In the genomic region with DNA sequence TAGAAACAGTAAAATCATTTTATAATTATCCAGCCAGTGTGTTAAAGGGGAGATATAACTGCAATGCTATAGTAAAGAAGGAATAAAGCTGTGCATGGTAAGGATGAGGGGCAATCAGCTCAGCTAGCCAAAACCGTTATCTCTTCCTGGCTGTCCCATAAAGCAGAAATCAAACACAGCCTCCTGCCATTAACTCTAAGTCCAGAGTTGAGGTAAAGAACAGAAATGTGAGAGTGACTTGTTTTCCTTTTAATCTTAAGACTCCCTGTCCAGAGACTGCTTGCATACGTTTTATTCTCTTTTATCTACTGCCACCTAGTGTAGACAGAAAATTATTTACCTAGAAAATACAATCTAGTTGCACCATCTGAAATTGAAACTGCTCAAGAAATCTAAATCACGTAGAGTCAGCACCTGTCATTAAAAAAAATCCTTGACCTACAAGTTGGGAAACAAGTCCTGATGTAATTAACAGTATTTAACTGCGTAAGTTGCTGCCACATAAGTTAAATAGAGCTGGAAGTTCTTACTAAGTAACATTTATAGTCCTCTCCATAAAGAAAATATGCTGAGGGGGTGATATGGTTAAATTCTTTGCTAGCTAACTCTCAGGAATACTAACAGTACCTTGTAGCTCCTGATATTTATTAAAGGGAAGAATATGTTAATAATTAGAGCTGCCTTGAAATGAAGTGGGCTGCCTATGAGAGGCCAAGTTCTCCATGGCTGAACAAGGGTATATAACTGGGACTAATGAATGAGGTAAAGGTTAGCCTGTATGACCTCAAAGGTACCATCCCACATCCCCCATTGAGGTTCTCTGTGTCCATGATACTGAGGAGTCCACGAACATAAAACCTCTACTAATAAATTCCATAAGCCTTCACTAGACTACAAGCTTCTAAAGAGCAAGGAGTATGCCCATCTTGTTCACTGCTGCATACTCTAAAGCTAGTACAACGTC, we compare ENCODE assay signal across 7 cellular contexts.
DNase-seq lines count a peak whose midpoint lies in the region; ATAC-seq and TF ChIP-seq lines count a peak whose summit lies in the region.

No MANE protein-coding gene starts in this region.

- H3K4me1 ChIP-seq in OCI-LY1 (ENCODE audit: insufficient read depth, low read length, severe bottlenecking), result peaks cover 3% of the 10 kb centered on the region
- H3K4me1 ChIP-seq in mammary epithelial cell (ENCODE audit: insufficient read depth, low read length), result peaks cover 22% of the 10 kb centered on the region
- H3K4me1 ChIP-seq in subcutaneous abdominal adipose tissue (ENCODE audit: control insufficient read depth in 5 of 5, insufficient read depth in 5 of 5, low read length in 5 of 5), result peaks cover 0 to 12% (median 9%) of the 10 kb centered on the region in 5 donors

- H2AFZ ChIP-seq in OCI-LY1 (ENCODE audit: low read length), result no peak overlapping the region
- peak overlapping the region; percentile 63 for H2AFZ ChIP-seq in mammary epithelial cell (ENCODE audit: low read depth, low read length)

- no peaks in the 10 kb centered on the region for H3K9me2 ChIP-seq in OCI-LY1 (ENCODE audit: low read depth, low read length)

- H3K4me3 ChIP-seq in GM06990 (replicated peaks; ENCODE audit: low read depth, low read length), result no peak overlapping the region
- no peak overlapping the region for H3K4me3 ChIP-seq in OCI-LY1 (ENCODE audit: low read depth, low read length, poor library complexity, severe bottlenecking)
- peak overlapping the region in 2 of 3 experiments; percentile 25 to 34 for H3K4me3 ChIP-seq in mammary epithelial cell (replicated peaks in 1 of 3; ENCODE audit: insufficient read depth in 1 of 3, low read depth in 2 of 3, low read length in 3 of 3)
- peak overlapping the region in 4 of 5 donors; percentile 43 to 62 (median 56) for H3K4me3 ChIP-seq in subcutaneous abdominal adipose tissue (ENCODE audit: low read depth in 1 of 5, low read length in 5 of 5)

- H3K79me2 ChIP-seq in OCI-LY1 (ENCODE audit: insufficient read depth, low read length) (no peaks in the 10 kb centered on the region), mammary epithelial cell (ENCODE audit: insufficient read depth, low read length) (no peaks in the 10 kb centered on the region)

- TF ChIP-seq EP300 in Ishikawa (IDR thresholded peaks at IDR 0.05; ENCODE audit: borderline replicate concordance), result no peak

- dilution Hi-C loops in mammary epithelial cell (cut with HindIII; ENCODE audit: low sequenced_read_pairs), result loop anchor here (5.0 to 10.0 kb wide), 2 partner anchors 80 to 417 kb away; no protein-coding TSS in a partner anchor

- H3K27ac ChIP-seq in OCI-LY1 (ENCODE audit: low read depth, low read length, poor library complexity, severe bottlenecking) (no peak overlapping the region), mammary epithelial cell (ENCODE audit: insufficient read depth, low read depth, low read length) (peak overlapping the region; percentile 31), subcutaneous abdominal adipose tissue (ENCODE audit: low read depth, low read length) (peak overlapping the region; percentile 75)

- intact Hi-C loops in mammary epithelial cell (cut with micrococcal nuclease), result loop anchor here (1.0 to 5.0 kb wide), 6 partner anchors 90 to 443 kb away; a partner anchor contains a TSS

- H3K9ac ChIP-seq in OCI-LY1 (ENCODE audit: low read length) (no peak overlapping the region), mammary epithelial cell (ENCODE audit: insufficient read depth, low read length) (peak overlapping the region; percentile 36), subcutaneous abdominal adipose tissue (ENCODE audit: low read length in 5 of 5) (peak overlapping the region in 4 of 5 donors; percentile 4 to 75 (median 38))

- H4K20me1 ChIP-seq in OCI-LY1 (ENCODE audit: insufficient read depth, low read length), result no peaks in the 10 kb centered on the region
- H4K20me1 ChIP-seq in mammary epithelial cell (ENCODE audit: insufficient read depth, low read length), result no peaks in the 10 kb centered on the region

- H3K4me2 ChIP-seq in OCI-LY1 (ENCODE audit: low read length), result no peak overlapping the region
- H3K4me2 ChIP-seq in mammary epithelial cell (ENCODE audit: insufficient read depth, low read depth, low read length), result peak overlapping the region; percentile 82

- peak; percentile 92 for ATAC-seq in GM21717 (IDR thresholded peaks at IDR 0.05; ENCODE audit: unreplicated experiment)

- CTCF ChIA-PET in mammary epithelial cell (lab: Charles Lee; ENCODE audit: low non-redundant PET), result interaction anchor here (0.7 to 0.9 kb wide), 2 partner anchors 442 to 444 kb away, joined by 3 read pairs; no protein-coding TSS in a partner anchor

- no peaks in the 10 kb centered on the region for H3F3A ChIP-seq in OCI-LY1 (ENCODE audit: insufficient read depth, low read length)

- TSS peak; percentile 25 for BruUV-seq in mammary epithelial cell (replicated peaks; lab: Mats Ljungman, UMichigan)

- DNase-seq in GM06990 (ENCODE audit: extremely low read depth, insufficient read length) (no peak), mammary epithelial cell (peak; percentile 71), kidney tubule cell (ENCODE audit: low spot score) (peak; percentile 74)

- no peaks in the 10 kb centered on the region for H3K9me3 ChIP-seq in OCI-LY1 (ENCODE audit: low read length)
- no peaks in the 10 kb centered on the region for H3K9me3 ChIP-seq in mammary epithelial cell (replicated peaks; ENCODE audit: insufficient read depth, low read length)
- no peaks in the 10 kb centered on the region for H3K9me3 ChIP-seq in subcutaneous abdominal adipose tissue (ENCODE audit: control insufficient read depth in 5 of 5, low read length in 5 of 5)

- peak; percentile 42 for TF ChIP-seq CTCF in GM06990 (IDR thresholded peaks at IDR 0.05; ENCODE audit: insufficient read depth, low read length, poor library complexity, severe bottlenecking)
- TF ChIP-seq CTCF in OCI-LY1 (IDR thresholded peaks at IDR 0.05; ENCODE audit: low read length), result peak; percentile 73
- peak in 1 of 2 donors; percentile 52 for TF ChIP-seq CTCF in mammary epithelial cell (conservative IDR thresholded peaks at IDR 0.05 in 1 of 2, IDR thresholded peaks at IDR 0.05 in 1 of 2; ENCODE audit: extremely low read depth in 1 of 2, insufficient read depth in 1 of 2, low read depth in 1 of 2, low read length in 2 of 2)

- in situ Hi-C loops in mammary epithelial cell (cut with MboI; ENCODE audit: low sequenced_read_pairs in 2 of 2), result loop anchor here in 1 of 2 donors (10.0 kb wide), 1 partner anchor 437 kb away; no protein-coding TSS in a partner anchor

- 10% methylated on average over 6 of the region's 6 CpGs for WGBS in mammary epithelial cell (ENCODE audit: low coverage, missing lambda C conversion rate)

- H3K27me3 ChIP-seq in GM06990 (replicated peaks; ENCODE audit: control insufficient read depth, insufficient read depth, low read length), result no peaks in the 10 kb centered on the region
- H3K27me3 ChIP-seq in OCI-LY1 (ENCODE audit: insufficient read depth, low read length), result no peaks in the 10 kb centered on the region
- no peaks in the 10 kb centered on the region for H3K27me3 ChIP-seq in mammary epithelial cell (ENCODE audit: insufficient read depth, low read length)
- H3K27me3 ChIP-seq in subcutaneous abdominal adipose tissue (ENCODE audit: control insufficient read depth in 5 of 5, insufficient read depth in 4 of 5, low read length in 5 of 5), result no peaks in the 10 kb centered on the region

- peak; percentile 90 for TF ChIP-seq RAD21 in Ishikawa (IDR thresholded peaks at IDR 0.05; ENCODE audit: low read depth)

- H3K36me3 ChIP-seq in GM06990 (ENCODE audit: control insufficient read depth, insufficient read depth, low read length) (no peaks in the 10 kb centered on the region), OCI-LY1 (ENCODE audit: insufficient read depth, low read length) (no peaks in the 10 kb centered on the region), mammary epithelial cell (ENCODE audit: insufficient read depth, low read length) (peaks cover 2% of the 10 kb centered on the region), subcutaneous abdominal adipose tissue (ENCODE audit: control insufficient read depth in 5 of 5, insufficient read depth in 5 of 5, low read length in 5 of 5) (no peaks in the 10 kb centered on the region)

TF ChIP-seq in Ishikawa, 13 proteins besides CTCF, POLR2A, EP300 and RAD21:
- no peak for TF ChIP-seq CEBPB (IDR thresholded peaks at IDR 0.05)
- TF ChIP-seq ZBTB7A (IDR thresholded peaks at IDR 0.05; ENCODE audit: low read depth), result no peak
- no peak for TF ChIP-seq EGR1 (IDR thresholded peaks at IDR 0.05)
- no peak for TF ChIP-seq TEAD4 (IDR thresholded peaks at IDR 0.05)
- no peak for TF ChIP-seq FOXM1 (IDR thresholded peaks at IDR 0.05; ENCODE audit: borderline replicate concordance, low read depth)
- TF ChIP-seq TAF1 (IDR thresholded peaks at IDR 0.05; ENCODE audit: low read depth), result no peak
- TF ChIP-seq CREB1 (IDR thresholded peaks at IDR 0.05; ENCODE audit: low read depth), result no peak
- TF ChIP-seq YY1 (IDR thresholded peaks at IDR 0.05; ENCODE audit: low read depth), result no peak
- TF ChIP-seq, protein P1, sequence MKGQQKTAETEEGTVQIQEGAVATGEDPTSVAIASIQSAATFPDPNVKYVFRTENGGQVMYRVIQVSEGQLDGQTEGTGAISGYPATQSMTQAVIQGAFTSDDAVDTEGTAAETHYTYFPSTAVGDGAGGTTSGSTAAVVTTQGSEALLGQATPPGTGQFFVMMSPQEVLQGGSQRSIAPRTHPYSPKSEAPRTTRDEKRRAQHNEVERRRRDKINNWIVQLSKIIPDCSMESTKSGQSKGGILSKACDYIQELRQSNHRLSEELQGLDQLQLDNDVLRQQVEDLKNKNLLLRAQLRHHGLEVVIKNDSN (IDR thresholded peaks at IDR 0.05), result no peak
- TF ChIP-seq TCF12 (IDR thresholded peaks at IDR 0.05; ENCODE audit: low read depth), result no peak

Comparison
In these comparisons a context has a peak if more than half of its experiments do, and no peak if none do; other contexts are left out.
1. H3K4me3 ChIP-seq: peak in mammary epithelial cell (2 of 3) and subcutaneous abdominal adipose tissue (4 of 5); none in GM06990 (single experiment) and OCI-LY1 (single experiment).